In the genomic region with DNA sequence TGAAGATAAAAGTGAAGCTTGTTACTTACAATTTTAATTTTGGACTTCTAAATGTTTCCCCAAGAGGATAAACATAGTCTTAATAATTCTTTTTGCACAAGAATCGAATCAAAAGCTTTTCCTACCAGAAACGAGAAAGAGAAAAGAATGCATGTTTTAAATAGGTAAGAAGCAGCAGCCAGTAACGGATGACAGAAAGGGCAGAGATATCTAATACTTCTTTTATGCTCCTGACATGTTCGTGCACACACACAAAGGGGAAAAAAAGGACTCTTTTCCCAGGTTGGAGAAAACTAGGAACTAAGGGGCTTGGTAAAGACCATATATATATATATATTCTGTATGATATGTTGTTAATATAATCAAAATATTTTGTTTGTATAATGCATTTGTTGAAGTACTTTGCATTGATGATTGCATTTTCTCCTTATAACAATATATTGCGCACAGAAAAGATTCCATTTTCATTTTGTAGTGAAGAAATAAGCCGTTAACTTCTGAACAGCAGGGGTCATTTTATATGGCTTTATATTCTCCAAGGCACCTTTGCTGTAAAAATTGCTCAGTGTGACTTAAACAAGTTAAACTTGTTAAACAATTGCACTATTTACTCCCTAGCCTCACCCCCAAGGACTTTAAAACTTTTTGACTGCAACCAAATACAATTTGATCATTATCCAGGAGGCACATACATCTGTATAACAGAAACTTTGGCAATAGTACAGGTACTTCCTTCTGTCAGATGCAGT, we compare ENCODE assay signal across 1 cellular context.
TF ChIP-seq lines count a peak whose summit lies in the region.

No MANE protein-coding gene starts in this region.

TF ChIP-seq in K562, 482 proteins besides CTCF, POLR2A, EP300 and RAD21 (continued from another document and continues in another):
- TF ChIP-seq, protein P1, sequence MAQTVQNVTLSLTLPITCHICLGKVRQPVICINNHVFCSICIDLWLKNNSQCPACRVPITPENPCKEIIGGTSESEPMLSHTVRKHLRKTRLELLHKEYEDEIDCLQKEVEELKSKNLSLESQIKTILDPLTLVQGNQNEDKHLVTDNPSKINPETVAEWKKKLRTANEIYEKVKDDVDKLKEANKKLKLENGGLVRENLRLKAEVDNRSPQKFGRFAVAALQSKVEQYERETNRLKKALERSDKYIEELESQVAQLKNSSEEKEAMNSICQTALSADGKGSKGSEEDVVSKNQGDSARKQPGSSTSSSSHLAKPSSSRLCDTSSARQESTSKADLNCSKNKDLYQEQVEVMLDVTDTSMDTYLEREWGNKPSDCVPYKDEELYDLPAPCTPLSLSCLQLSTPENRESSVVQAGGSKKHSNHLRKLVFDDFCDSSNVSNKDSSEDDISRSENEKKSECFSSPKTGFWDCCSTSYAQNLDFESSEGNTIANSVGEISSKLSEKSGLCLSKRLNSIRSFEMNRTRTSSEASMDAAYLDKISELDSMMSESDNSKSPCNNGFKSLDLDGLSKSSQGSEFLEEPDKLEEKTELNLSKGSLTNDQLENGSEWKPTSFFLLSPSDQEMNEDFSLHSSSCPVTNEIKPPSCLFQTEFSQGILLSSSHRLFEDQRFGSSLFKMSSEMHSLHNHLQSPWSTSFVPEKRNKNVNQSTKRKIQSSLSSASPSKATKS (CRISPR knock-in tag; IDR thresholded peaks at IDR 0.05) = no peak
- TF ChIP-seq PTRF (tag; IDR thresholded peaks at IDR 0.05) (no peak), ZBED1 (IDR thresholded peaks at IDR 0.05) (no peak), PPARD (CRISPR knock-in tag; IDR thresholded peaks at IDR 0.05) (no peak), RUNX1 (IDR thresholded peaks at IDR 0.05; ENCODE audit: low read depth) (no peak), POLR3A (IDR thresholded peaks at IDR 0.05; ENCODE audit: borderline replicate concordance, extremely low read depth, insufficient read depth, insufficient read length) (no peak), SRF (CRISPR knock-in tag; IDR thresholded peaks at IDR 0.05) (no peak), POLR2H (tag; IDR thresholded peaks at IDR 0.05; ENCODE audit: low read depth) (0 out of 2 replicates have a peak, but pooled peaks have one; percentile 45), SAFB (IDR thresholded peaks at IDR 0.05; ENCODE audit: borderline replicate concordance, low read depth, low read length) (no peak), ZNF184 (CRISPR knock-in tag; IDR thresholded peaks at IDR 0.05) (no peak), ZC3H4 (CRISPR knock-in tag; IDR thresholded peaks at IDR 0.05; ENCODE audit: borderline replicate concordance) (no peak), FOXP1 (CRISPR knock-in tag; IDR thresholded peaks at IDR 0.05) (no peak), ZNF133 (CRISPR knock-in tag; IDR thresholded peaks at IDR 0.05) (no peak), SMC3 (conservative IDR thresholded peaks at IDR 0.05; ENCODE audit: insufficient read depth, low read depth, low read length) (no peak), MED1 (CRISPR knock-in tag; IDR thresholded peaks at IDR 0.05; ENCODE audit: borderline replicate concordance) (no peak), PHTF2 (CRISPR knock-in tag; IDR thresholded peaks at IDR 0.05) (no peak), HMG20B (CRISPR knock-in tag; IDR thresholded peaks at IDR 0.05) (no peak), POLR2AphosphoS2 (IDR thresholded peaks at IDR 0.05; ENCODE audit: low read length) (no peak), ZNF57 (CRISPR knock-in tag; IDR thresholded peaks at IDR 0.05) (no peak), SREBF1 (IDR thresholded peaks at IDR 0.05; ENCODE audit: borderline replicate concordance, low read depth, low read length) (no peak), ZNF41 (CRISPR knock-in tag; conservative IDR thresholded peaks at IDR 0.05) (no peak), PYGO2 (tag; IDR thresholded peaks at IDR 0.05) (no peak), NR1H2 (CRISPR knock-in tag; IDR thresholded peaks at IDR 0.05) (no peak), ETV5 (CRISPR knock-in tag; IDR thresholded peaks at IDR 0.05; ENCODE audit: low read depth) (no peak), CBX2 (IDR thresholded peaks at IDR 0.05; ENCODE audit: insufficient read depth, low read length, poor library complexity, severe bottlenecking) (no peak)
- TF ChIP-seq, protein P2, sequence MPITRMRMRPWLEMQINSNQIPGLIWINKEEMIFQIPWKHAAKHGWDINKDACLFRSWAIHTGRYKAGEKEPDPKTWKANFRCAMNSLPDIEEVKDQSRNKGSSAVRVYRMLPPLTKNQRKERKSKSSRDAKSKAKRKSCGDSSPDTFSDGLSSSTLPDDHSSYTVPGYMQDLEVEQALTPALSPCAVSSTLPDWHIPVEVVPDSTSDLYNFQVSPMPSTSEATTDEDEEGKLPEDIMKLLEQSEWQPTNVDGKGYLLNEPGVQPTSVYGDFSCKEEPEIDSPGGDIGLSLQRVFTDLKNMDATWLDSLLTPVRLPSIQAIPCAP (CRISPR knock-in tag; IDR thresholded peaks at IDR 0.05; ENCODE audit: borderline replicate concordance) = no peak
- TF ChIP-seq, protein P3, sequence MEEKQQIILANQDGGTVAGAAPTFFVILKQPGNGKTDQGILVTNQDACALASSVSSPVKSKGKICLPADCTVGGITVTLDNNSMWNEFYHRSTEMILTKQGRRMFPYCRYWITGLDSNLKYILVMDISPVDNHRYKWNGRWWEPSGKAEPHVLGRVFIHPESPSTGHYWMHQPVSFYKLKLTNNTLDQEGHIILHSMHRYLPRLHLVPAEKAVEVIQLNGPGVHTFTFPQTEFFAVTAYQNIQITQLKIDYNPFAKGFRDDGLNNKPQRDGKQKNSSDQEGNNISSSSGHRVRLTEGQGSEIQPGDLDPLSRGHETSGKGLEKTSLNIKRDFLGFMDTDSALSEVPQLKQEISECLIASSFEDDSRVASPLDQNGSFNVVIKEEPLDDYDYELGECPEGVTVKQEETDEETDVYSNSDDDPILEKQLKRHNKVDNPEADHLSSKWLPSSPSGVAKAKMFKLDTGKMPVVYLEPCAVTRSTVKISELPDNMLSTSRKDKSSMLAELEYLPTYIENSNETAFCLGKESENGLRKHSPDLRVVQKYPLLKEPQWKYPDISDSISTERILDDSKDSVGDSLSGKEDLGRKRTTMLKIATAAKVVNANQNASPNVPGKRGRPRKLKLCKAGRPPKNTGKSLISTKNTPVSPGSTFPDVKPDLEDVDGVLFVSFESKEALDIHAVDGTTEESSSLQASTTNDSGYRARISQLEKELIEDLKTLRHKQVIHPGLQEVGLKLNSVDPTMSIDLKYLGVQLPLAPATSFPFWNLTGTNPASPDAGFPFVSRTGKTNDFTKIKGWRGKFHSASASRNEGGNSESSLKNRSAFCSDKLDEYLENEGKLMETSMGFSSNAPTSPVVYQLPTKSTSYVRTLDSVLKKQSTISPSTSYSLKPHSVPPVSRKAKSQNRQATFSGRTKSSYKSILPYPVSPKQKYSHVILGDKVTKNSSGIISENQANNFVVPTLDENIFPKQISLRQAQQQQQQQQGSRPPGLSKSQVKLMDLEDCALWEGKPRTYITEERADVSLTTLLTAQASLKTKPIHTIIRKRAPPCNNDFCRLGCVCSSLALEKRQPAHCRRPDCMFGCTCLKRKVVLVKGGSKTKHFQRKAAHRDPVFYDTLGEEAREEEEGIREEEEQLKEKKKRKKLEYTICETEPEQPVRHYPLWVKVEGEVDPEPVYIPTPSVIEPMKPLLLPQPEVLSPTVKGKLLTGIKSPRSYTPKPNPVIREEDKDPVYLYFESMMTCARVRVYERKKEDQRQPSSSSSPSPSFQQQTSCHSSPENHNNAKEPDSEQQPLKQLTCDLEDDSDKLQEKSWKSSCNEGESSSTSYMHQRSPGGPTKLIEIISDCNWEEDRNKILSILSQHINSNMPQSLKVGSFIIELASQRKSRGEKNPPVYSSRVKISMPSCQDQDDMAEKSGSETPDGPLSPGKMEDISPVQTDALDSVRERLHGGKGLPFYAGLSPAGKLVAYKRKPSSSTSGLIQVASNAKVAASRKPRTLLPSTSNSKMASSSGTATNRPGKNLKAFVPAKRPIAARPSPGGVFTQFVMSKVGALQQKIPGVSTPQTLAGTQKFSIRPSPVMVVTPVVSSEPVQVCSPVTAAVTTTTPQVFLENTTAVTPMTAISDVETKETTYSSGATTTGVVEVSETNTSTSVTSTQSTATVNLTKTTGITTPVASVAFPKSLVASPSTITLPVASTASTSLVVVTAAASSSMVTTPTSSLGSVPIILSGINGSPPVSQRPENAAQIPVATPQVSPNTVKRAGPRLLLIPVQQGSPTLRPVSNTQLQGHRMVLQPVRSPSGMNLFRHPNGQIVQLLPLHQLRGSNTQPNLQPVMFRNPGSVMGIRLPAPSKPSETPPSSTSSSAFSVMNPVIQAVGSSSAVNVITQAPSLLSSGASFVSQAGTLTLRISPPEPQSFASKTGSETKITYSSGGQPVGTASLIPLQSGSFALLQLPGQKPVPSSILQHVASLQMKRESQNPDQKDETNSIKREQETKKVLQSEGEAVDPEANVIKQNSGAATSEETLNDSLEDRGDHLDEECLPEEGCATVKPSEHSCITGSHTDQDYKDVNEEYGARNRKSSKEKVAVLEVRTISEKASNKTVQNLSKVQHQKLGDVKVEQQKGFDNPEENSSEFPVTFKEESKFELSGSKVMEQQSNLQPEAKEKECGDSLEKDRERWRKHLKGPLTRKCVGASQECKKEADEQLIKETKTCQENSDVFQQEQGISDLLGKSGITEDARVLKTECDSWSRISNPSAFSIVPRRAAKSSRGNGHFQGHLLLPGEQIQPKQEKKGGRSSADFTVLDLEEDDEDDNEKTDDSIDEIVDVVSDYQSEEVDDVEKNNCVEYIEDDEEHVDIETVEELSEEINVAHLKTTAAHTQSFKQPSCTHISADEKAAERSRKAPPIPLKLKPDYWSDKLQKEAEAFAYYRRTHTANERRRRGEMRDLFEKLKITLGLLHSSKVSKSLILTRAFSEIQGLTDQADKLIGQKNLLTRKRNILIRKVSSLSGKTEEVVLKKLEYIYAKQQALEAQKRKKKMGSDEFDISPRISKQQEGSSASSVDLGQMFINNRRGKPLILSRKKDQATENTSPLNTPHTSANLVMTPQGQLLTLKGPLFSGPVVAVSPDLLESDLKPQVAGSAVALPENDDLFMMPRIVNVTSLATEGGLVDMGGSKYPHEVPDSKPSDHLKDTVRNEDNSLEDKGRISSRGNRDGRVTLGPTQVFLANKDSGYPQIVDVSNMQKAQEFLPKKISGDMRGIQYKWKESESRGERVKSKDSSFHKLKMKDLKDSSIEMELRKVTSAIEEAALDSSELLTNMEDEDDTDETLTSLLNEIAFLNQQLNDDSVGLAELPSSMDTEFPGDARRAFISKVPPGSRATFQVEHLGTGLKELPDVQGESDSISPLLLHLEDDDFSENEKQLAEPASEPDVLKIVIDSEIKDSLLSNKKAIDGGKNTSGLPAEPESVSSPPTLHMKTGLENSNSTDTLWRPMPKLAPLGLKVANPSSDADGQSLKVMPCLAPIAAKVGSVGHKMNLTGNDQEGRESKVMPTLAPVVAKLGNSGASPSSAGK (IDR thresholded peaks at IDR 0.05) = peak; percentile 13; the same call in 1 of the 2 replicates
- TF ChIP-seq, protein P4, sequence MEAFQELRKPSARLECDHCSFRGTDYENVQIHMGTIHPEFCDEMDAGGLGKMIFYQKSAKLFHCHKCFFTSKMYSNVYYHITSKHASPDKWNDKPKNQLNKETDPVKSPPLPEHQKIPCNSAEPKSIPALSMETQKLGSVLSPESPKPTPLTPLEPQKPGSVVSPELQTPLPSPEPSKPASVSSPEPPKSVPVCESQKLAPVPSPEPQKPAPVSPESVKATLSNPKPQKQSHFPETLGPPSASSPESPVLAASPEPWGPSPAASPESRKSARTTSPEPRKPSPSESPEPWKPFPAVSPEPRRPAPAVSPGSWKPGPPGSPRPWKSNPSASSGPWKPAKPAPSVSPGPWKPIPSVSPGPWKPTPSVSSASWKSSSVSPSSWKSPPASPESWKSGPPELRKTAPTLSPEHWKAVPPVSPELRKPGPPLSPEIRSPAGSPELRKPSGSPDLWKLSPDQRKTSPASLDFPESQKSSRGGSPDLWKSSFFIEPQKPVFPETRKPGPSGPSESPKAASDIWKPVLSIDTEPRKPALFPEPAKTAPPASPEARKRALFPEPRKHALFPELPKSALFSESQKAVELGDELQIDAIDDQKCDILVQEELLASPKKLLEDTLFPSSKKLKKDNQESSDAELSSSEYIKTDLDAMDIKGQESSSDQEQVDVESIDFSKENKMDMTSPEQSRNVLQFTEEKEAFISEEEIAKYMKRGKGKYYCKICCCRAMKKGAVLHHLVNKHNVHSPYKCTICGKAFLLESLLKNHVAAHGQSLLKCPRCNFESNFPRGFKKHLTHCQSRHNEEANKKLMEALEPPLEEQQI (IDR thresholded peaks at IDR 0.05) = 0 out of 2 replicates have a peak, but pooled peaks have one; percentile 16
- TF ChIP-seq, protein P5, sequence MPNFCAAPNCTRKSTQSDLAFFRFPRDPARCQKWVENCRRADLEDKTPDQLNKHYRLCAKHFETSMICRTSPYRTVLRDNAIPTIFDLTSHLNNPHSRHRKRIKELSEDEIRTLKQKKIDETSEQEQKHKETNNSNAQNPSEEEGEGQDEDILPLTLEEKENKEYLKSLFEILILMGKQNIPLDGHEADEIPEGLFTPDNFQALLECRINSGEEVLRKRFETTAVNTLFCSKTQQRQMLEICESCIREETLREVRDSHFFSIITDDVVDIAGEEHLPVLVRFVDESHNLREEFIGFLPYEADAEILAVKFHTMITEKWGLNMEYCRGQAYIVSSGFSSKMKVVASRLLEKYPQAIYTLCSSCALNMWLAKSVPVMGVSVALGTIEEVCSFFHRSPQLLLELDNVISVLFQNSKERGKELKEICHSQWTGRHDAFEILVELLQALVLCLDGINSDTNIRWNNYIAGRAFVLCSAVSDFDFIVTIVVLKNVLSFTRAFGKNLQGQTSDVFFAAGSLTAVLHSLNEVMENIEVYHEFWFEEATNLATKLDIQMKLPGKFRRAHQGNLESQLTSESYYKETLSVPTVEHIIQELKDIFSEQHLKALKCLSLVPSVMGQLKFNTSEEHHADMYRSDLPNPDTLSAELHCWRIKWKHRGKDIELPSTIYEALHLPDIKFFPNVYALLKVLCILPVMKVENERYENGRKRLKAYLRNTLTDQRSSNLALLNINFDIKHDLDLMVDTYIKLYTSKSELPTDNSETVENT (CRISPR knock-in tag; IDR thresholded peaks at IDR 0.05) = 0 out of 2 replicates have a peak, but pooled peaks have one; percentile 42
- TF ChIP-seq, protein P6, sequence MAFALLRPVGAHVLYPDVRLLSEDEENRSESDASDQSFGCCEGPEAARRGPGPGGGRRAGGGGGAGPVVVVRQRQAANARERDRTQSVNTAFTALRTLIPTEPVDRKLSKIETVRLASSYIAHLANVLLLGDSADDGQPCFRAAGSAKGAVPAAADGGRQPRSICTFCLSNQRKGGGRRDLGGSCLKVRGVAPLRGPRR (CRISPR knock-in tag; IDR thresholded peaks at IDR 0.05) = no peak
- TF ChIP-seq, protein P7, sequence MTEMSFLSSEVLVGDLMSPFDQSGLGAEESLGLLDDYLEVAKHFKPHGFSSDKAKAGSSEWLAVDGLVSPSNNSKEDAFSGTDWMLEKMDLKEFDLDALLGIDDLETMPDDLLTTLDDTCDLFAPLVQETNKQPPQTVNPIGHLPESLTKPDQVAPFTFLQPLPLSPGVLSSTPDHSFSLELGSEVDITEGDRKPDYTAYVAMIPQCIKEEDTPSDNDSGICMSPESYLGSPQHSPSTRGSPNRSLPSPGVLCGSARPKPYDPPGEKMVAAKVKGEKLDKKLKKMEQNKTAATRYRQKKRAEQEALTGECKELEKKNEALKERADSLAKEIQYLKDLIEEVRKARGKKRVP (CRISPR knock-in tag; IDR thresholded peaks at IDR 0.05) = peak; percentile 14; the same call in 1 of the 2 replicates
